1 cellular context compared by ENCODE assay signal in genomic region chr1:58813361-58813760, GRCh38.
TF ChIP-seq lines count a peak whose summit lies in the region.

No MANE protein-coding gene starts in this region.

TF ChIP-seq in SK-N-SH, 30 proteins besides CTCF, POLR2A, EP300 and RAD21 (continued from another document):
- TF ChIP-seq POLR2AphosphoS5 (IDR thresholded peaks at IDR 0.05; ENCODE audit: low read depth, low read length) = no peak
- no peak for TF ChIP-seq CHD2 (IDR thresholded peaks at IDR 0.05; ENCODE audit: low read length, partially characterized antibody)
- TF ChIP-seq REST (IDR thresholded peaks at IDR 0.05; ENCODE audit: low read depth, low read length) = no peak
- no peak for TF ChIP-seq TCF12 (IDR thresholded peaks at IDR 0.05)
- no peak for TF ChIP-seq USF1 (IDR thresholded peaks at IDR 0.05; ENCODE audit: borderline replicate concordance, low read depth)
